25 cellular contexts compared by ENCODE assay signal in genomic region chr18:78741381-78742340, GRCh38.
"Had no signal": no experiment of that assay in that cellular context is flagged by ENCODE, and none has a peak within 500 bp of the region (broad histone marks: within the 10 kb centered on the region; RNA-seq: fewer than 3 reads in every experiment).

No MANE protein-coding gene starts in this region.

- ATAC-seq: activated CD8-positive, alpha-beta memory T cell treated with anti-CD3 and anti-CD28 coated beads, Interleukin-2, amount 10 ng/mL, durations not matched to agents 7 days and 5 days; activated CD8-positive, alpha-beta T cell treated with anti-CD3 and anti-CD28 coated beads, Interleukin-2, amount 10 ng/mL, durations not matched to agents 7 days and 5 days; body of pancreas; effector memory CD8-positive, alpha-beta T cell; heart left ventricle; pancreas; psoas muscle; WTC11 had no signal

- DNase-seq: activated CD8-positive, alpha-beta memory T cell treated with anti-CD3 and anti-CD28 coated beads, Interleukin-2, amount 10 ng/mL, durations not matched to agents 7 days and 5 days; activated CD8-positive, alpha-beta T cell treated with anti-CD3 and anti-CD28 coated beads, Interleukin-2, amount 10 ng/mL, durations not matched to agents 7 days and 5 days; activated naive CD4-positive, alpha-beta T cell treated with Interleukin-2 at 50 U/mL for 16 hours; activated naive CD8-positive, alpha-beta T cell treated with anti-CD3 and anti-CD28 coated beads for 36 hours; activated T-cell treated with anti-CD3 and anti-CD28 coated beads, Interleukin-2, amount 50 U/mL, for 48 hours; body of pancreas; colonic mucosa; effector memory CD8-positive, alpha-beta T cell; foreskin fibroblast; heart left ventricle; hypothalamus; immature natural killer cell; kidney glomerular epithelial cell; left ventricle myocardium inferior; naive B cell; nephron progenitor cell; pancreas; psoas muscle; stimulated activated CD4-positive, alpha-beta T cell treated with anti-CD3 and anti-CD28 coated beads, Interleukin-15, amount 100 ng/mL, for 24 hours; stimulated activated CD4-positive, alpha-beta T cell treated with anti-CD3 and anti-CD28 coated beads, Interleukin-2, amount 100 ng/mL, for 24 hours; stimulated activated naive CD4-positive, alpha-beta T cell treated with Interleukin-2 at 50 U/mL for 16 hours; T-helper 2 cell; testis; trophoblast cell had no signal
